ENCODE assay signal across 1 cellular context in the genomic region with DNA sequence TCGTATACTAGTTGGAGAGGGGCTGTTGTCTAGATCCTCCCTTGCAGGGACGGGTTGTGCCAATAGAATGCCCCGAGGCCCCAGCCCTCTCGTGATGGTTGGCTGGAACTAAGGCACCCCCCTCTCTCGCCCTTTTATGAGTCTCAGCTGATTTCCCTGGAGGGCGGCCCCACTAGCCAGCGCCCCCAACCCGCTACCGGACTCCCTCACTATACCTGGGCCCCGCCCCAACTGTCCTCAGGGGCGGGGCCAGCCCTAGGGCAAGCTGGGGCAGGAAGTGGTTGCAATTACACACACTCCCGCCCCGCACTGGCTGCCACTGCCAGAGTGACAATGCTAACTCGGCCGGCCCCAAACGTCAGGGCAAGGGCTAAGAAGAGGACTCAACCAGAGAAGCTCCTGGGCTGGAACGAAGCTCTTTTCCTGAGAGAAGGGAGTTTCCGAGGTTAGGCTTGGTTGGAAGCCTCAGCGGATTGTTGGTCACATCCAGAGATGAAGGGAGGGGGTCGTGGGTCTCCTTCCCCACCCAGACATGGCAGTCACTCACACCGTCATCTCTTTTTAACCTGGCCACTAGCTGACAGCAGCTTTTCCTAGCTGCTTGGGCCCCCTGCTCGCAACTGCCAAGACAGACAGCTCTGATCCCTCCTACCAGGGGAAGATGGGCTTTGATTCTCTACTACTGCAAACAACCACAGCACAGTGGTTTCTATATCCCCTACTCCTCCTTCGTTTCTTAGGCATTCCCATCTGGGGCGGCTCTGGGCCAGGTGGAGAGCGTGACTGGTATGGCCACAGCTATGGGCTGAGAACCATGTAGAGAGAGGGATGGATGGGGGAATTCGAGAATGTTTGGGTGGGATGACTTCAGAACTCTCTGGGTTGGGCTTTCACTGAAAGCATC.
TF ChIP-seq lines count a peak whose summit lies in the region.

No MANE protein-coding gene starts in this region.

TF ChIP-seq in K562, 482 proteins besides CTCF, POLR2A, EP300 and RAD21 (continued from another document and continues in another):
- TF ChIP-seq, protein P1, sequence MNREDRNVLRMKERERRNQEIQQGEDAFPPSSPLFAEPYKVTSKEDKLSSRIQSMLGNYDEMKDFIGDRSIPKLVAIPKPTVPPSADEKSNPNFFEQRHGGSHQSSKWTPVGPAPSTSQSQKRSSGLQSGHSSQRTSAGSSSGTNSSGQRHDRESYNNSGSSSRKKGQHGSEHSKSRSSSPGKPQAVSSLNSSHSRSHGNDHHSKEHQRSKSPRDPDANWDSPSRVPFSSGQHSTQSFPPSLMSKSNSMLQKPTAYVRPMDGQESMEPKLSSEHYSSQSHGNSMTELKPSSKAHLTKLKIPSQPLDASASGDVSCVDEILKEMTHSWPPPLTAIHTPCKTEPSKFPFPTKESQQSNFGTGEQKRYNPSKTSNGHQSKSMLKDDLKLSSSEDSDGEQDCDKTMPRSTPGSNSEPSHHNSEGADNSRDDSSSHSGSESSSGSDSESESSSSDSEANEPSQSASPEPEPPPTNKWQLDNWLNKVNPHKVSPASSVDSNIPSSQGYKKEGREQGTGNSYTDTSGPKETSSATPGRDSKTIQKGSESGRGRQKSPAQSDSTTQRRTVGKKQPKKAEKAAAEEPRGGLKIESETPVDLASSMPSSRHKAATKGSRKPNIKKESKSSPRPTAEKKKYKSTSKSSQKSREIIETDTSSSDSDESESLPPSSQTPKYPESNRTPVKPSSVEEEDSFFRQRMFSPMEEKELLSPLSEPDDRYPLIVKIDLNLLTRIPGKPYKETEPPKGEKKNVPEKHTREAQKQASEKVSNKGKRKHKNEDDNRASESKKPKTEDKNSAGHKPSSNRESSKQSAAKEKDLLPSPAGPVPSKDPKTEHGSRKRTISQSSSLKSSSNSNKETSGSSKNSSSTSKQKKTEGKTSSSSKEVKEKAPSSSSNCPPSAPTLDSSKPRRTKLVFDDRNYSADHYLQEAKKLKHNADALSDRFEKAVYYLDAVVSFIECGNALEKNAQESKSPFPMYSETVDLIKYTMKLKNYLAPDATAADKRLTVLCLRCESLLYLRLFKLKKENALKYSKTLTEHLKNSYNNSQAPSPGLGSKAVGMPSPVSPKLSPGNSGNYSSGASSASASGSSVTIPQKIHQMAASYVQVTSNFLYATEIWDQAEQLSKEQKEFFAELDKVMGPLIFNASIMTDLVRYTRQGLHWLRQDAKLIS (CRISPR knock-in tag; IDR thresholded peaks at IDR 0.05): peak; percentile 76; the same call in 1 of the 2 replicates
- TF ChIP-seq ATF7 (IDR thresholded peaks at IDR 0.05) (no peak), NRF1 (conservative IDR thresholded peaks at IDR 0.05 in 1 of 2, IDR thresholded peaks at IDR 0.05 in 1 of 2) (peak in 1 of 2 experiments; percentile 21; a peak in 1 of 4 replicates), NEUROD1 (IDR thresholded peaks at IDR 0.05; ENCODE audit: borderline replicate concordance, low read depth, low read length, partially characterized antibody) (no peak), ZNF699 (CRISPR knock-in tag; IDR thresholded peaks at IDR 0.05; ENCODE audit: insufficient replicate concordance) (no peak), CREB3L1 (IDR thresholded peaks at IDR 0.05; ENCODE audit: borderline replicate concordance, low read depth) (no peak), THRA (IDR thresholded peaks at IDR 0.05) (no peak), CREM (IDR thresholded peaks at IDR 0.05; ENCODE audit: low read depth) (peak; percentile 64), ZBTB17 (CRISPR knock-in tag; IDR thresholded peaks at IDR 0.05) (no peak), RHOXF2B (CRISPR knock-in tag; conservative IDR thresholded peaks at IDR 0.05) (no peak), NR2C2 (CRISPR knock-in tag; IDR thresholded peaks at IDR 0.05) (no peak), NR2C2 (tag; IDR thresholded peaks at IDR 0.05) (peak; percentile 24; the same call in 1 of the 2 replicates), ARNT (IDR thresholded peaks at IDR 0.05) (no peak), CUX1 (CRISPR knock-in tag; IDR thresholded peaks at IDR 0.05) (no peak), POLR2B (IDR thresholded peaks at IDR 0.05; ENCODE audit: low read depth, partially characterized antibody) (peak; percentile 80), PHF8 (IDR thresholded peaks at IDR 0.05; ENCODE audit: borderline replicate concordance, low read length) (peak; percentile 69; the same call in 1 of the 2 replicates), ZNF584 (CRISPR knock-in tag; IDR thresholded peaks at IDR 0.05; ENCODE audit: low read depth) (no peak), E2F3 (CRISPR knock-in tag; IDR thresholded peaks at IDR 0.05) (no peak), PBX2 (CRISPR knock-in tag; IDR thresholded peaks at IDR 0.05; ENCODE audit: low read depth) (no peak), PBX2 (tag; conservative IDR thresholded peaks at IDR 0.05; ENCODE audit: low read depth) (peak; percentile 36), CREB3 (tag; conservative IDR thresholded peaks at IDR 0.05; ENCODE audit: low read depth) (0 out of 2 replicates have a peak, but pooled peaks have one; percentile 42), ZNF134 (CRISPR knock-in tag; conservative IDR thresholded peaks at IDR 0.05) (no peak), ZNF133 (CRISPR knock-in tag; IDR thresholded peaks at IDR 0.05) (no peak), GABPA (tag; conservative IDR thresholded peaks at IDR 0.05; ENCODE audit: low read depth) (peak; percentile 81), SETDB1 (IDR thresholded peaks at IDR 0.05; ENCODE audit: low read length) (no peak), CCNT2 (IDR thresholded peaks at IDR 0.05; ENCODE audit: borderline replicate concordance, extremely low read depth, insufficient read length, low read depth, low read length) (no peak)
- TF ChIP-seq, protein P2, sequence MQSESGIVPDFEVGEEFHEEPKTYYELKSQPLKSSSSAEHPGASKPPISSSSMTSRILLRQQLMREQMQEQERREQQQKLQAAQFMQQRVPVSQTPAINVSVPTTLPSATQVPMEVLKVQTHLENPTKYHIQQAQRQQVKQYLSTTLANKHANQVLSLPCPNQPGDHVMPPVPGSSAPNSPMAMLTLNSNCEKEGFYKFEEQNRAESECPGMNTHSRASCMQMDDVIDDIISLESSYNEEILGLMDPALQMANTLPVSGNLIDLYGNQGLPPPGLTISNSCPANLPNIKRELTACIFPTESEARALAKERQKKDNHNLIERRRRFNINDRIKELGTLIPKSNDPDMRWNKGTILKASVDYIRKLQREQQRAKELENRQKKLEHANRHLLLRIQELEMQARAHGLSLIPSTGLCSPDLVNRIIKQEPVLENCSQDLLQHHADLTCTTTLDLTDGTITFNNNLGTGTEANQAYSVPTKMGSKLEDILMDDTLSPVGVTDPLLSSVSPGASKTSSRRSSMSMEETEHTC (IDR thresholded peaks at IDR 0.05): no peak
- TF ChIP-seq, protein P3, sequence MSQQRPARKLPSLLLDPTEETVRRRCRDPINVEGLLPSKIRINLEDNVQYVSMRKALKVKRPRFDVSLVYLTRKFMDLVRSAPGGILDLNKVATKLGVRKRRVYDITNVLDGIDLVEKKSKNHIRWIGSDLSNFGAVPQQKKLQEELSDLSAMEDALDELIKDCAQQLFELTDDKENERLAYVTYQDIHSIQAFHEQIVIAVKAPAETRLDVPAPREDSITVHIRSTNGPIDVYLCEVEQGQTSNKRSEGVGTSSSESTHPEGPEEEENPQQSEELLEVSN (IDR thresholded peaks at IDR 0.05; ENCODE audit: borderline replicate concordance in 1 of 2, extremely low read depth in 1 of 2, insufficient read depth in 1 of 2, insufficient read length in 1 of 2, low read depth in 1 of 2, low read length in 1 of 2, poor library complexity in 1 of 2, severe bottlenecking in 1 of 2): peak in 1 of 2 experiments; percentile 60
- TF ChIP-seq, protein P4, sequence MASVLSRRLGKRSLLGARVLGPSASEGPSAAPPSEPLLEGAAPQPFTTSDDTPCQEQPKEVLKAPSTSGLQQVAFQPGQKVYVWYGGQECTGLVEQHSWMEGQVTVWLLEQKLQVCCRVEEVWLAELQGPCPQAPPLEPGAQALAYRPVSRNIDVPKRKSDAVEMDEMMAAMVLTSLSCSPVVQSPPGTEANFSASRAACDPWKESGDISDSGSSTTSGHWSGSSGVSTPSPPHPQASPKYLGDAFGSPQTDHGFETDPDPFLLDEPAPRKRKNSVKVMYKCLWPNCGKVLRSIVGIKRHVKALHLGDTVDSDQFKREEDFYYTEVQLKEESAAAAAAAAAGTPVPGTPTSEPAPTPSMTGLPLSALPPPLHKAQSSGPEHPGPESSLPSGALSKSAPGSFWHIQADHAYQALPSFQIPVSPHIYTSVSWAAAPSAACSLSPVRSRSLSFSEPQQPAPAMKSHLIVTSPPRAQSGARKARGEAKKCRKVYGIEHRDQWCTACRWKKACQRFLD (CRISPR knock-in tag; IDR thresholded peaks at IDR 0.05): peak; percentile 34; the same call in 1 of the 2 replicates
